ENCODE assay signal across 1 cellular context in the genomic region with DNA sequence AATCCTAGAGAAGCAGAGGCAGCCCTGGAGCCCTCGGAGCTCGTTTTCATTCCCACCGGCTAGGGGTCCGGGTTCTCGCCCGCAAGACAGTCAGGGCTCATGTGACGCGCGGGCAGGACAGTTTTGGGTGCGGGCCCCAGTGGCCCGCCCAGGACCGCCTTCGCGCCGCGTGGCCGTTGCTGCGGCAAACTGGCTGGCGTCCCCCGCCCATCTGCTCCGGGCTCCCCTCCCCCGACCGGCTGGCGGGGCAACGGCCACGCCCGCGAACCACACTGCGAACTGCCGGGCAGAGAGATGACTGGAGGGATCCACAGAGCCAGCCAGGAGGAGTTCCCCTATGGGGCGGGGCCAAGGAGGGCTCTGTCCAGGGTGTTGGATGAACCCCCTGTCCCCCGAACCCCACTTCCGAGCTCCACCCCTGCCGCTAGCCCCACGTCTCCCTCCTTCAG.
A peak's percentile ranks its signal among the peaks of the same experiment; 100 is the strongest.
TF ChIP-seq lines count a peak whose summit lies in the region.

No MANE protein-coding gene starts in this region.

TF ChIP-seq in WTC11, 78 proteins besides CTCF, POLR2A, EP300 and RAD21 (continued from another document):
- TF ChIP-seq, protein P1, sequence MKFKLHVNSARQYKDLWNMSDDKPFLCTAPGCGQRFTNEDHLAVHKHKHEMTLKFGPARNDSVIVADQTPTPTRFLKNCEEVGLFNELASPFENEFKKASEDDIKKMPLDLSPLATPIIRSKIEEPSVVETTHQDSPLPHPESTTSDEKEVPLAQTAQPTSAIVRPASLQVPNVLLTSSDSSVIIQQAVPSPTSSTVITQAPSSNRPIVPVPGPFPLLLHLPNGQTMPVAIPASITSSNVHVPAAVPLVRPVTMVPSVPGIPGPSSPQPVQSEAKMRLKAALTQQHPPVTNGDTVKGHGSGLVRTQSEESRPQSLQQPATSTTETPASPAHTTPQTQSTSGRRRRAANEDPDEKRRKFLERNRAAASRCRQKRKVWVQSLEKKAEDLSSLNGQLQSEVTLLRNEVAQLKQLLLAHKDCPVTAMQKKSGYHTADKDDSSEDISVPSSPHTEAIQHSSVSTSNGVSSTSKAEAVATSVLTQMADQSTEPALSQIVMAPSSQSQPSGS (CRISPR knock-in tag; IDR thresholded peaks at IDR 0.05; ENCODE audit: borderline replicate concordance, low read depth), result no peak
- TF ChIP-seq, protein P2, sequence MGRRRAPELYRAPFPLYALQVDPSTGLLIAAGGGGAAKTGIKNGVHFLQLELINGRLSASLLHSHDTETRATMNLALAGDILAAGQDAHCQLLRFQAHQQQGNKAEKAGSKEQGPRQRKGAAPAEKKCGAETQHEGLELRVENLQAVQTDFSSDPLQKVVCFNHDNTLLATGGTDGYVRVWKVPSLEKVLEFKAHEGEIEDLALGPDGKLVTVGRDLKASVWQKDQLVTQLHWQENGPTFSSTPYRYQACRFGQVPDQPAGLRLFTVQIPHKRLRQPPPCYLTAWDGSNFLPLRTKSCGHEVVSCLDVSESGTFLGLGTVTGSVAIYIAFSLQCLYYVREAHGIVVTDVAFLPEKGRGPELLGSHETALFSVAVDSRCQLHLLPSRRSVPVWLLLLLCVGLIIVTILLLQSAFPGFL (CRISPR knock-in tag; IDR thresholded peaks at IDR 0.05; ENCODE audit: borderline replicate concordance), result no peak
- 0 out of 2 replicates have a peak, but pooled peaks have one; percentile 32 for TF ChIP-seq MYBL2 (CRISPR knock-in tag; IDR thresholded peaks at IDR 0.05)
- no peak for TF ChIP-seq NFATC4 (CRISPR knock-in tag; IDR thresholded peaks at IDR 0.05)
- TF ChIP-seq, protein P3, sequence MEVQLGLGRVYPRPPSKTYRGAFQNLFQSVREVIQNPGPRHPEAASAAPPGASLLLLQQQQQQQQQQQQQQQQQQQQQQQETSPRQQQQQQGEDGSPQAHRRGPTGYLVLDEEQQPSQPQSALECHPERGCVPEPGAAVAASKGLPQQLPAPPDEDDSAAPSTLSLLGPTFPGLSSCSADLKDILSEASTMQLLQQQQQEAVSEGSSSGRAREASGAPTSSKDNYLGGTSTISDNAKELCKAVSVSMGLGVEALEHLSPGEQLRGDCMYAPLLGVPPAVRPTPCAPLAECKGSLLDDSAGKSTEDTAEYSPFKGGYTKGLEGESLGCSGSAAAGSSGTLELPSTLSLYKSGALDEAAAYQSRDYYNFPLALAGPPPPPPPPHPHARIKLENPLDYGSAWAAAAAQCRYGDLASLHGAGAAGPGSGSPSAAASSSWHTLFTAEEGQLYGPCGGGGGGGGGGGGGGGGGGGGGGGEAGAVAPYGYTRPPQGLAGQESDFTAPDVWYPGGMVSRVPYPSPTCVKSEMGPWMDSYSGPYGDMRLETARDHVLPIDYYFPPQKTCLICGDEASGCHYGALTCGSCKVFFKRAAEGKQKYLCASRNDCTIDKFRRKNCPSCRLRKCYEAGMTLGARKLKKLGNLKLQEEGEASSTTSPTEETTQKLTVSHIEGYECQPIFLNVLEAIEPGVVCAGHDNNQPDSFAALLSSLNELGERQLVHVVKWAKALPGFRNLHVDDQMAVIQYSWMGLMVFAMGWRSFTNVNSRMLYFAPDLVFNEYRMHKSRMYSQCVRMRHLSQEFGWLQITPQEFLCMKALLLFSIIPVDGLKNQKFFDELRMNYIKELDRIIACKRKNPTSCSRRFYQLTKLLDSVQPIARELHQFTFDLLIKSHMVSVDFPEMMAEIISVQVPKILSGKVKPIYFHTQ (CRISPR knock-in tag; IDR thresholded peaks at IDR 0.05), result no peak
